Comparison of ENCODE assay signal across 30 cellular contexts in genomic region chr15:50167112-50167511, GRCh38. TPM values are rescaled to one million over a fixed set of nuclear protein-coding genes. Genes with fewer than 3 reads are reported as not detected.
"Had no signal": no experiment of that assay in that cellular context is flagged by ENCODE, and none has a peak within 500 bp of the region (broad histone marks: within the 10 kb centered on the region; RNA-seq: fewer than 3 reads in every experiment).

No MANE protein-coding gene starts in this region.

- H3K4me3 ChIP-seq: coronary artery, esophagus muscularis mucosa, gastroesophageal sphincter, ovary, psoas muscle, sigmoid colon, spleen, testis, tibial artery had no signal

- H3K27ac Mint-ChIP-seq: naive thymus-derived CD8-positive, alpha-beta T cell; nephron progenitor cell; stimulated activated memory B cell treated with anti-CD40 and anti-IgM and Interleukin-4, amounts not matched to agents 10 μg/mL and 1 μg/mL and 100 μg/mL, for 72 hours had no signal

- H3K27me3 ChIP-seq: foreskin keratinocyte, gastroesophageal sphincter, ovary, sigmoid colon, testis, tibial artery had no signal

- H3K4me1 ChIP-seq: esophagus muscularis mucosa, foreskin keratinocyte, gastroesophageal sphincter, psoas muscle, sigmoid colon, spleen, testis, tibial artery had no signal

- H3K36me3 ChIP-seq: esophagus muscularis mucosa, gastroesophageal sphincter, ovary, sigmoid colon, spleen, tibial artery had no signal

- H3K27me3 Mint-ChIP-seq: type B pancreatic cell had no signal

- ATAC-seq: gastroesophageal sphincter; left lobe of liver; naive thymus-derived CD8-positive, alpha-beta T cell; psoas muscle; stimulated activated memory B cell treated with anti-CD40 and anti-IgM and Interleukin-4, amounts not matched to agents 10 μg/mL and 1 μg/mL and 100 μg/mL, for 72 hours; stimulated activated naive CD8-positive, alpha-beta T cell treated with anti-CD3 and anti-CD28 coated beads, Interleukin-15, Interleukin-2, amounts not matched to agents 100 U/mL and 50 U/mL, for 24 hours had no signal

- H3K4me1 Mint-ChIP-seq: nephron progenitor cell; stimulated activated memory B cell treated with anti-CD40 and anti-IgM and Interleukin-4, amounts not matched to agents 10 μg/mL and 1 μg/mL and 100 μg/mL, for 72 hours had no signal

- H3K36me3 Mint-ChIP-seq: stimulated activated memory B cell treated with anti-CD40 and anti-IgM and Interleukin-4, amounts not matched to agents 10 μg/mL and 1 μg/mL and 100 μg/mL, for 72 hours; type B pancreatic cell had no signal

- H3K27ac ChIP-seq: coronary artery, esophagus muscularis mucosa, foreskin keratinocyte, gastroesophageal sphincter, ovary, psoas muscle, sigmoid colon, spleen, testis, tibial artery had no signal

- FAIRE-seq: keratinocyte had no signal

- H3K4me3 Mint-ChIP-seq: naive thymus-derived CD8-positive, alpha-beta T cell; nephron progenitor cell; stimulated activated memory B cell treated with anti-CD40 and anti-IgM and Interleukin-4, amounts not matched to agents 10 μg/mL and 1 μg/mL and 100 μg/mL, for 72 hours; type B pancreatic cell had no signal

- H3K9me3 ChIP-seq: esophagus muscularis mucosa, gastroesophageal sphincter, ovary, psoas muscle, sigmoid colon, testis, tibial artery had no signal

- DNase-seq: dermis blood vessel endothelial cell; effector memory CD4-positive, alpha-beta T cell; foreskin keratinocyte; mammary epithelial cell; mesendoderm; midbrain; naive thymus-derived CD8-positive, alpha-beta T cell; nephron progenitor cell; nucleus accumbens; ovary; posterior cingulate gyrus; psoas muscle; right cardiac atrium; sigmoid colon; spleen; stimulated activated CD4-positive, alpha-beta T cell treated with anti-CD3 and anti-CD28 coated beads, Interleukin-4, amount 100 ng/mL, for 4 hours; stimulated activated naive CD8-positive, alpha-beta T cell treated with anti-CD3 and anti-CD28 coated beads, Interleukin-15, Interleukin-2, amounts not matched to agents 100 U/mL and 50 U/mL, for 24 hours; substantia nigra; testis; tibial artery had no signal

RNA-seq across cellular contexts. Expression of gene SLC27A2, which starts 14.9 kb away (rescaled TPM):
- total RNA-seq: endothelial cell of umbilical vein, myocyte, psoas muscle had no signal
- polyA plus RNA-seq: endothelial cell of umbilical vein had no signal

RNA-seq across cellular contexts. Expression of gene ATP8B4, which starts 48.1 kb away (rescaled TPM):
- total RNA-seq: endothelial cell of umbilical vein, epithelial cell of proximal tubule, foreskin keratinocyte had no signal
- polyA plus RNA-seq: endothelial cell of umbilical vein; foreskin keratinocyte; mammary epithelial cell; naive thymus-derived CD8-positive, alpha-beta T cell had no signal
